Comparison of ENCODE assay signal across 20 cellular contexts in genomic region chr13:99363391-99363790, GRCh38. TPM values are rescaled to one million over a fixed set of nuclear protein-coding genes. Genes with fewer than 3 reads are reported as not detected.
DNase-seq lines count a peak whose midpoint lies in the region; ATAC-seq lines count a peak whose summit lies in the region.
"Had no signal": no experiment of that assay in that cellular context is flagged by ENCODE, and none has a peak within 500 bp of the region (broad histone marks: within the 10 kb centered on the region; RNA-seq: fewer than 3 reads in every experiment).

No MANE protein-coding gene starts in this region.

- in situ Hi-C loops in G401 (cut with HindIII; ENCODE audit: low sequenced_read_pairs): no loop called here

- H3K27ac Mint-ChIP-seq in activated CD4-positive, alpha-beta T cell treated with anti-CD3 and anti-CD28 coated beads, Interleukin-2, amount 10 ng/mL, durations not matched to agents 7 days and 5 days: no peak overlapping the region
- no peak overlapping the region for H3K27ac Mint-ChIP-seq in activated CD8-positive, alpha-beta memory T cell treated with anti-CD3 and anti-CD28 coated beads, Interleukin-2, amount 10 ng/mL, durations not matched to agents 7 days and 5 days
- peak overlapping the region; percentile 86 for H3K27ac Mint-ChIP-seq in memory B cell

- peaks cover 2% of the 10 kb centered on the region for H3K9me3 Mint-ChIP-seq in activated CD4-positive, alpha-beta T cell treated with anti-CD3 and anti-CD28 coated beads, Interleukin-2, amount 10 ng/mL, durations not matched to agents 7 days and 5 days
- no peaks in the 10 kb centered on the region for H3K9me3 Mint-ChIP-seq in activated CD8-positive, alpha-beta memory T cell treated with anti-CD3 and anti-CD28 coated beads, Interleukin-2, amount 10 ng/mL, durations not matched to agents 7 days and 5 days (ENCODE audit: low read depth)
- H3K9me3 Mint-ChIP-seq in memory B cell: no peaks in the 10 kb centered on the region

- H3K36me3 Mint-ChIP-seq in activated CD4-positive, alpha-beta T cell treated with anti-CD3 and anti-CD28 coated beads, Interleukin-2, amount 10 ng/mL, durations not matched to agents 7 days and 5 days (ENCODE audit: low read depth): peaks cover 75% of the 10 kb centered on the region
- peaks cover 46% of the 10 kb centered on the region for H3K36me3 Mint-ChIP-seq in activated CD8-positive, alpha-beta memory T cell treated with anti-CD3 and anti-CD28 coated beads, Interleukin-2, amount 10 ng/mL, durations not matched to agents 7 days and 5 days
- H3K36me3 Mint-ChIP-seq in memory B cell: peaks cover 27% of the 10 kb centered on the region

- no peaks in the 10 kb centered on the region for H3K27me3 Mint-ChIP-seq in activated CD4-positive, alpha-beta T cell treated with anti-CD3 and anti-CD28 coated beads, Interleukin-2, amount 10 ng/mL, durations not matched to agents 7 days and 5 days
- H3K27me3 Mint-ChIP-seq in activated CD8-positive, alpha-beta memory T cell treated with anti-CD3 and anti-CD28 coated beads, Interleukin-2, amount 10 ng/mL, durations not matched to agents 7 days and 5 days: no peaks in the 10 kb centered on the region
- H3K27me3 Mint-ChIP-seq in memory B cell: no peaks in the 10 kb centered on the region

- peak; percentile 4 for DNase-seq in activated CD4-positive, alpha-beta T cell treated with anti-CD3 and anti-CD28 coated beads, Interleukin-2, amount 10 ng/mL, durations not matched to agents 7 days and 5 days
- no peak for DNase-seq in activated CD4-positive, alpha-beta T cell treated with anti-CD3 and anti-CD28 coated beads for 4 hours
- peak; percentile 12 for DNase-seq in G401 (ENCODE audit: low spot score)
- peak; percentile 35 for DNase-seq in activated CD8-positive, alpha-beta memory T cell treated with anti-CD3 and anti-CD28 coated beads, Interleukin-2, amount 10 ng/mL, durations not matched to agents 7 days and 5 days
- DNase-seq in memory B cell (ENCODE audit: low spot score in 2 of 2): no peak
- DNase-seq in HUDEP-2 (lab: John Stamatoyannopoulos, UW; ENCODE audit: unreplicated experiment in 76 of 76): no peak
- DNase-seq: activated CD4-positive, alpha-beta T cell treated with anti-CD3 and anti-CD28 coated beads, Interleukin-2, amount 50 U/mL, for 4 hours; lower lobe of right lung; MM.1S; NCI-H1436 treated with DMSO at 0.1 percent for 48 hours; NCI-H2171 treated with DMSO at 0.1 percent for 48 hours; NCI-H69; nucleus accumbens; right cardiac atrium; SIG-M5; T-helper 1 cell; testis had no signal

- no peak for ATAC-seq in activated CD8-positive, alpha-beta memory T cell treated with anti-CD3 and anti-CD28 coated beads, Interleukin-2, amount 10 ng/mL, durations not matched to agents 7 days and 5 days
- no peak for ATAC-seq in memory B cell (ENCODE audit: low read depth)
- no peak for ATAC-seq in HG03280 (IDR thresholded peaks at IDR 0.05; ENCODE audit: unreplicated experiment)
- no peak for ATAC-seq in GM18870 (IDR thresholded peaks at IDR 0.05; ENCODE audit: unreplicated experiment)
- ATAC-seq: lower lobe of right lung had no signal

- CTCF ChIA-PET in activated CD4-positive, alpha-beta T cell treated with anti-CD3 and anti-CD28 coated beads, Interleukin-2, amount 10 ng/mL, durations not matched to agents 7 days and 5 days (lab: Charles Lee): no interaction called here
- CTCF ChIA-PET in activated CD8-positive, alpha-beta memory T cell treated with anti-CD3 and anti-CD28 coated beads, Interleukin-2, amount 10 ng/mL, durations not matched to agents 7 days and 5 days (lab: Charles Lee): no interaction called here

- H3K4me3 Mint-ChIP-seq in activated CD4-positive, alpha-beta T cell treated with anti-CD3 and anti-CD28 coated beads, Interleukin-2, amount 10 ng/mL, durations not matched to agents 7 days and 5 days: no peak overlapping the region
- H3K4me3 Mint-ChIP-seq in activated CD8-positive, alpha-beta memory T cell treated with anti-CD3 and anti-CD28 coated beads, Interleukin-2, amount 10 ng/mL, durations not matched to agents 7 days and 5 days: no peak overlapping the region
- H3K4me3 Mint-ChIP-seq in memory B cell: no peak overlapping the region

- peaks cover 83% of the 10 kb centered on the region for H3K4me1 Mint-ChIP-seq in activated CD4-positive, alpha-beta T cell treated with anti-CD3 and anti-CD28 coated beads, Interleukin-2, amount 10 ng/mL, durations not matched to agents 7 days and 5 days
- H3K4me1 Mint-ChIP-seq in activated CD8-positive, alpha-beta memory T cell treated with anti-CD3 and anti-CD28 coated beads, Interleukin-2, amount 10 ng/mL, durations not matched to agents 7 days and 5 days: peaks cover 77% of the 10 kb centered on the region
- H3K4me1 Mint-ChIP-seq in memory B cell: peaks cover 70% of the 10 kb centered on the region

- POLR2A ChIA-PET in activated CD4-positive, alpha-beta T cell treated with anti-CD3 and anti-CD28 coated beads, Interleukin-2, amount 10 ng/mL, durations not matched to agents 7 days and 5 days (lab: Charles Lee): no interaction called here

RNA-seq across cellular contexts. Expression of gene GPR183, which starts 56.2 kb away (rescaled TPM):
- 10 to 100 TPM; 41.4 to 45.1 TPM for total RNA-seq in activated CD4-positive, alpha-beta T cell treated with anti-CD3 and anti-CD28 coated beads, Interleukin-2, amount 10 ng/mL, durations not matched to agents 7 days and 5 days
- total RNA-seq in G401 (2014; rRNA removed; shearing (Covaris generic)): not detected in 2 replicates
- total RNA-seq in activated CD8-positive, alpha-beta memory T cell treated with anti-CD3 and anti-CD28 coated beads, Interleukin-2, amount 10 ng/mL, durations not matched to agents 7 days and 5 days: 10 to 100 TPM; 15.3 to 19.5 TPM
- total RNA-seq: A172 had no signal

Comparison
In these comparisons a context has a peak if more than half of its experiments do, and no peak if none do; other contexts are left out.
1. DNase-seq: peak in activated CD4-positive, alpha-beta T cell treated with anti-CD3 and anti-CD28 coated beads, Interleukin-2, amount 10 ng/mL, durations not matched to agents 7 days and 5 days (single experiment), G401 (single experiment) and activated CD8-positive, alpha-beta memory T cell treated with anti-CD3 and anti-CD28 coated beads, Interleukin-2, amount 10 ng/mL, durations not matched to agents 7 days and 5 days (single experiment); none in activated CD4-positive, alpha-beta T cell treated with anti-CD3 and anti-CD28 coated beads for 4 hours (0 of 2), memory B cell (0 of 2) and HUDEP-2 (0 of 76).
2. RNA of gene GPR183, which starts 56.2 kb away (total RNA-seq): 41.4 to 45.1 TPM in activated CD4-positive, alpha-beta T cell treated with anti-CD3 and anti-CD28 coated beads, Interleukin-2, amount 10 ng/mL, durations not matched to agents 7 days and 5 days and 15.3 to 19.5 TPM in activated CD8-positive, alpha-beta memory T cell treated with anti-CD3 and anti-CD28 coated beads, Interleukin-2, amount 10 ng/mL, durations not matched to agents 7 days and 5 days; not detected in G401; every median in the first group is over 10 times any median in the second.